In the genomic region with DNA sequence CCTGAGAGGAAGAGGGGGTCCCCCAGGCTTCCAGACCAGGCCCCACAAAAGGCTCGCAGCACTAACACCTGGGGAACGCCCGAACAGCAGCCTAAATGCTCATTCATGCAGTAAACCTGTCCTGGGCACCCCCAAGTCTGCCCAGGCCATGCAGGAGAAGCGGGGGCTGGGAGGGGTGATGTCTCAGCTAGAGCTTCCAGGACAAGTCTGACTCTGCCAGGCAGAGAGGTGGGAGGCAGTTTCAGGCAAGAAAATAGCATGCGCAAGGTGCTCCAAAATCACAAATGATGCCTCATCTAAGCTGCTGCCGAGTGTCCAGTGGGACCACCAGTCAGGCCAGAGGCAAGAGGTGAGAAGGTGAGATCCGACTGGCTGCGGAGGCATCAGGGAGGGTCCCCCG, we compare ENCODE assay signal across 18 cellular contexts. TPM values are rescaled to one million over a fixed set of nuclear protein-coding genes. Genes with fewer than 3 reads are reported as not detected.
DNase-seq lines count a peak whose midpoint lies in the region; ATAC-seq and TF ChIP-seq lines count a peak whose summit lies in the region.
"Had no signal": no experiment of that assay in that cellular context is flagged by ENCODE, and none has a peak within 500 bp of the region (broad histone marks: within the 10 kb centered on the region; RNA-seq: fewer than 3 reads in every experiment).

No MANE protein-coding gene starts in this region.

- H3K4me3 Mint-ChIP-seq in H9 (no peak overlapping the region), brain (no peak overlapping the region)
- H3K4me3 Mint-ChIP-seq: CD8-positive, alpha-beta memory T cell; HFFc6 had no signal

- H3K27me3 Mint-ChIP-seq in H9 (ENCODE audit: low read depth) (no peaks in the 10 kb centered on the region), brain (peaks cover 3% of the 10 kb centered on the region)

- no peak overlapping the region for H2BK20ac ChIP-seq in H9 (ENCODE audit: low read depth, low read length, poor library complexity, severe bottlenecking)

- H3K79me2 ChIP-seq in H9 (ENCODE audit: insufficient read depth, low read length): no peaks in the 10 kb centered on the region
- H3K79me2 ChIP-seq in osteoblast (ENCODE audit: insufficient read depth, low read length): no peaks in the 10 kb centered on the region
- H3K79me2 ChIP-seq in hepatocyte: no peaks in the 10 kb centered on the region

- H4K5ac ChIP-seq in H9 (ENCODE audit: insufficient read length, low read depth, low read length): no peak overlapping the region

- H3K4me1 ChIP-seq in BLaER1 treated with 17β-estradiol and CSF1 and Interleukin-3, amounts not matched to agents 10 nM and 100 nM: peaks cover 24 to 62% (median 56%) of the 10 kb centered on the region in 10 experiments
- no peaks in the 10 kb centered on the region for H3K4me1 ChIP-seq in H9 (ENCODE audit: insufficient read depth, low read length)
- H3K4me1 ChIP-seq in osteoblast (ENCODE audit: insufficient read depth, low read length): no peaks in the 10 kb centered on the region
- no peaks in the 10 kb centered on the region for H3K4me1 ChIP-seq in hepatocyte (ENCODE audit: insufficient read depth)
- peaks cover 0 to 4% of the 10 kb centered on the region in 2 donors for H3K4me1 ChIP-seq in thyroid gland
- H3K4me1 ChIP-seq: A549 had no signal

- H3K56ac ChIP-seq in H9 (ENCODE audit: insufficient read length, low read depth, low read length): no peak overlapping the region

- H3K9ac ChIP-seq in BLaER1 treated with 17β-estradiol and CSF1 and Interleukin-3, amounts not matched to agents 10 nM and 100 nM: peak overlapping the region in 4 of 11 experiments; percentile 30 to 60 (median 36); a peak in 8 of 22 replicates
- no peak overlapping the region for H3K9ac ChIP-seq in H9 (ENCODE audit: extremely low read depth, insufficient read length, low read length)

- no peak overlapping the region for H2BK120ac ChIP-seq in H9 (ENCODE audit: low read depth, low read length, poor library complexity, severe bottlenecking)

- no peak overlapping the region for H3K4ac ChIP-seq in H9 (ENCODE audit: low read depth, low read length)

- no peak overlapping the region for H3K18ac ChIP-seq in H9 (ENCODE audit: insufficient read length, low read depth, low read length)

- no peak overlapping the region; a peak in 1 of 20 replicates for H3K4me3 ChIP-seq in BLaER1 treated with 17β-estradiol and CSF1 and Interleukin-3, amounts not matched to agents 10 nM and 100 nM
- H3K4me3 ChIP-seq in osteoblast (ENCODE audit: insufficient read depth, low read length) (no peak overlapping the region), hepatocyte (no peak overlapping the region), thyroid gland (replicated peaks in 1 of 3) (no peak overlapping the region)
- H3K4me3 ChIP-seq: A549, GM12878 had no signal

- TF ChIP-seq CTCF in H9 (conservative IDR thresholded peaks at IDR 0.05) (no peak), brain (conservative IDR thresholded peaks at IDR 0.05) (no peak), osteoblast (IDR thresholded peaks at IDR 0.05; ENCODE audit: extremely low read depth, low read depth, low read length) (no peak), hepatocyte (IDR thresholded peaks at IDR 0.05; ENCODE audit: poor library complexity) (no peak), thyroid gland (IDR thresholded peaks at IDR 0.05) (no peak)

- no peak overlapping the region for H3K23ac ChIP-seq in H9 (ENCODE audit: insufficient read length, low read depth, low read length)

- peaks cover 4 to 42% (median 9%) of the 10 kb centered on the region in 11 experiments; a peak in 17 of 22 replicates for H3K36me3 ChIP-seq in BLaER1 treated with 17β-estradiol and CSF1 and Interleukin-3, amounts not matched to agents 10 nM and 100 nM
- H3K36me3 ChIP-seq in osteoblast (ENCODE audit: insufficient read depth, low read length): no peaks in the 10 kb centered on the region
- H3K36me3 ChIP-seq in hepatocyte (replicated peaks; ENCODE audit: insufficient read depth, low read depth): no peaks in the 10 kb centered on the region
- no peaks in the 10 kb centered on the region for H3K36me3 ChIP-seq in thyroid gland

- H3K9me3 ChIP-seq in BLaER1 treated with 17β-estradiol and CSF1 and Interleukin-3, amounts not matched to agents 10 nM and 100 nM (replicated peaks in 1 of 11): no peaks in the 10 kb centered on the region
- no peaks in the 10 kb centered on the region for H3K9me3 ChIP-seq in H9 (ENCODE audit: control insufficient read depth, low read depth, low read length)
- no peaks in the 10 kb centered on the region for H3K9me3 ChIP-seq in osteoblast (ENCODE audit: low read depth, low read length)
- no peaks in the 10 kb centered on the region for H3K9me3 ChIP-seq in hepatocyte (ENCODE audit: low read depth)
- no peaks in the 10 kb centered on the region for H3K9me3 ChIP-seq in thyroid gland
- H3K9me3 ChIP-seq: A549, BE2C had no signal

- H3K9me2 ChIP-seq in hepatocyte (replicated peaks; ENCODE audit: insufficient read depth): no peaks in the 10 kb centered on the region

- H3K27ac Mint-ChIP-seq in H9 (peak overlapping the region in 2 of 3 experiments; percentile 18 to 91; a peak in 2 of 7 replicates), brain (peak overlapping the region in 3 of 5 experiments; percentile 55 to 79 (median 76))
- H3K27ac Mint-ChIP-seq: HFFc6 had no signal

- H3K79me1 ChIP-seq in H9 (ENCODE audit: insufficient read depth, low read depth, low read length, poor library complexity, severe bottlenecking): no peaks in the 10 kb centered on the region

- no peak overlapping the region for H2BK15ac ChIP-seq in H9 (ENCODE audit: low read depth, low read length)

- H2AK5ac ChIP-seq in H9 (ENCODE audit: insufficient read length, low read length): no peak overlapping the region

- no peak overlapping the region for H4K91ac ChIP-seq in H9 (ENCODE audit: insufficient read length, low read depth, low read length)

- H3K4me2 ChIP-seq in BLaER1 treated with 17β-estradiol and CSF1 and Interleukin-3, amounts not matched to agents 10 nM and 100 nM: peak overlapping the region; percentile 7 to 83 (median 71); a peak in 20 of 22 replicates
- H3K4me2 ChIP-seq in H9 (ENCODE audit: insufficient read depth, insufficient read length, low read length): no peak overlapping the region
- no peak overlapping the region for H3K4me2 ChIP-seq in osteoblast (ENCODE audit: insufficient read depth, low read length)
- H3K4me2 ChIP-seq in hepatocyte: no peak overlapping the region
- H3K4me2 ChIP-seq: A549 had no signal

- H4K8ac ChIP-seq in H9 (replicated peaks; ENCODE audit: insufficient read length, low read depth, low read length): no peak overlapping the region

- H3K23me2 ChIP-seq in H9 (ENCODE audit: insufficient read length, low read depth, low read length, poor library complexity, severe bottlenecking): no peaks in the 10 kb centered on the region

- TF ChIP-seq POLR2A in thyroid gland (IDR thresholded peaks at IDR 0.05): no peak

- DNase-seq in H9 (no peak), osteoblast (ENCODE audit: insufficient read length, low spot score, missing footprints) (peak; percentile 75), hepatocyte (ENCODE audit: low spot score) (no peak), thyroid gland (no peak)
- DNase-seq: CD8-positive, alpha-beta memory T cell; GOT3; HCEC 1CT; HFFc6; IMR-90; KBM-7 had no signal

- H3K9me3 Mint-ChIP-seq in H9 (peaks cover 3% of the 10 kb centered on the region in 2 experiments; a peak in 3 of 5 replicates), brain (no peaks in the 10 kb centered on the region)
- H3K9me3 Mint-ChIP-seq: CD8-positive, alpha-beta memory T cell; HFFc6 had no signal

- H2AFZ ChIP-seq in H9 (ENCODE audit: low read length) (no peak overlapping the region), osteoblast (ENCODE audit: low read length) (no peak overlapping the region), hepatocyte (no peak overlapping the region)

- intact Hi-C loops in thyroid gland (cut with DNase I): no loop called here

- H3K27ac ChIP-seq in BLaER1 treated with 17β-estradiol and CSF1 and Interleukin-3, amounts not matched to agents 10 nM and 100 nM: peak overlapping the region in 1 of 11 experiments; percentile 45; a peak in 3 of 22 replicates
- H3K27ac ChIP-seq in H9 (ENCODE audit: insufficient read length, low read depth, low read length) (no peak overlapping the region), osteoblast (ENCODE audit: low read depth, low read length) (no peak overlapping the region), hepatocyte (no peak overlapping the region), thyroid gland (no peak overlapping the region)
- H3K27ac ChIP-seq: A549 had no signal

- peaks cover 0 to 14% (median 0%) of the 10 kb centered on the region in 11 experiments; a peak in 7 of 22 replicates for H3K27me3 ChIP-seq in BLaER1 treated with 17β-estradiol and CSF1 and Interleukin-3, amounts not matched to agents 10 nM and 100 nM
- H3K27me3 ChIP-seq in H9 (ENCODE audit: insufficient read depth, low read length) (no peaks in the 10 kb centered on the region), osteoblast (ENCODE audit: insufficient read depth, low read length) (no peaks in the 10 kb centered on the region), hepatocyte (no peaks in the 10 kb centered on the region), thyroid gland (no peaks in the 10 kb centered on the region)
- H3K27me3 ChIP-seq: BE2C had no signal

- H3K36me3 Mint-ChIP-seq in H9 (ENCODE audit: insufficient read depth in 1 of 3, low read depth in 3 of 3) (peaks cover 0 to 5% (median 3%) of the 10 kb centered on the region in 3 experiments; a peak in 3 of 7 replicates), brain (peaks cover 21% of the 10 kb centered on the region)

- no peak overlapping the region for H3K14ac ChIP-seq in H9 (ENCODE audit: insufficient read depth, low read length)

- WGBS in H9 (ENCODE audit: extremely low coverage, insufficient read length, low lambda C conversion rate): no CpG with 5 or more reads among the region's 9 CpGs
- WGBS in hepatocyte (ENCODE audit: low lambda C conversion rate, missing lambda C conversion rate): 85% methylated on average over 8 of the region's 9 CpGs
- 93 to 96% methylated on average over 6 to 8 of the region's 9 CpGs for WGBS in thyroid gland, 2 donors

- no peak overlapping the region for H3T11ph ChIP-seq in H9 (ENCODE audit: low read length)

- ATAC-seq in HG02981 (IDR thresholded peaks at IDR 0.05; ENCODE audit: unreplicated experiment) (no peak), HG02588 (IDR thresholded peaks at IDR 0.05; ENCODE audit: unreplicated experiment) (no peak)
- ATAC-seq: A549 had no signal

- H4K20me1 ChIP-seq in BLaER1 treated with 17β-estradiol and CSF1 and Interleukin-3, amounts not matched to agents 10 nM and 100 nM: peaks cover 0 to 42% (median 10%) of the 10 kb centered on the region in 11 experiments; a peak in 6 of 22 replicates
- H4K20me1 ChIP-seq in H9 (ENCODE audit: control insufficient read depth, insufficient read depth, insufficient read length): peaks cover 2% of the 10 kb centered on the region
- H4K20me1 ChIP-seq in osteoblast (ENCODE audit: insufficient read depth, low read length): no peaks in the 10 kb centered on the region
- no peaks in the 10 kb centered on the region for H4K20me1 ChIP-seq in hepatocyte (ENCODE audit: insufficient read depth, poor library complexity, severe bottlenecking)

- peaks cover 8 to 22% of the 10 kb centered on the region in 2 experiments for H3K4me1 Mint-ChIP-seq in H9
- peaks cover 19% of the 10 kb centered on the region for H3K4me1 Mint-ChIP-seq in brain
- H3K4me1 Mint-ChIP-seq: CD8-positive, alpha-beta memory T cell had no signal

- H2BK5ac ChIP-seq in H9 (ENCODE audit: insufficient read length, low read length): no peak overlapping the region

- H2BK12ac ChIP-seq in H9 (ENCODE audit: insufficient read length, low read depth, low read length): no peak overlapping the region

RNA-seq across cellular contexts. Expression of a gene that starts 14.6 kb away (rescaled TPM):
- total RNA-seq in H9 (2021) (0.81 and 0.83 TPM in 2 replicates), osteoblast (not detected in 2 replicates), hepatocyte (0.44 TPM in 1 of 2 replicates, not detected in the other), thyroid gland (1 to 10 TPM in 1 of 4 donors, under 1 TPM in 1, not detected in 2; 0.73 to 1.0 TPM)
- polyA plus RNA-seq in brain (ENCODE audit: insufficient read depth, low read depth, low replicate concordance) (1.6 TPM), hepatocyte (0.13 and 0.16 TPM in 2 replicates)
- total RNA-seq: HFFc6 had no signal
- polyA plus RNA-seq: AG04450; CD8-positive, alpha-beta memory T cell had no signal

RNA-seq across cellular contexts. Expression of a gene that starts 32.4 kb away (rescaled TPM):
- 13.4 and 13.9 TPM in 2 replicates for total RNA-seq in H9 (2021)
- polyA plus RNA-seq in brain (ENCODE audit: insufficient read depth, low read depth, low replicate concordance): 55.5 TPM
- 13.0 and 15.6 TPM in 2 replicates for total RNA-seq in osteoblast
- total RNA-seq in hepatocyte: 18.2 and 25.7 TPM in 2 replicates
- 29.0 and 38.5 TPM in 2 replicates for polyA plus RNA-seq in hepatocyte
- total RNA-seq in thyroid gland: 10 to 100 TPM; 16.2 to 40.1 (median 24.3) TPM

RNA-seq across cellular contexts. Expression of a gene that starts 32.7 kb away (rescaled TPM):
- 116 and 124 TPM in 2 replicates for total RNA-seq in H9 (2021)
- 195 TPM for polyA plus RNA-seq in brain (ENCODE audit: insufficient read depth, low read depth, low replicate concordance)
- 43.0 and 52.1 TPM in 2 replicates for total RNA-seq in osteoblast
- total RNA-seq in hepatocyte: 120 and 122 TPM in 2 replicates
- 387 and 414 TPM in 2 replicates for polyA plus RNA-seq in hepatocyte
- total RNA-seq in thyroid gland: 100 to 1,000 TPM in 1 of 4 donors, 10 to 100 TPM in 3; 20.6 to 134 (median 70.8) TPM

Comparison
In these comparisons a context has a peak if more than half of its experiments do, and no peak if none do; other contexts are left out.
1. H3K4me2 ChIP-seq: peak in BLaER1 treated with 17β-estradiol and CSF1 and Interleukin-3, amounts not matched to agents 10 nM and 100 nM (11 of 11); none in H9 (single experiment), osteoblast (single experiment) and hepatocyte (single experiment).